21 cellular contexts compared by ENCODE assay signal in genomic region chr12:132690112-132690511, GRCh38. TPM values are rescaled to one million over a fixed set of nuclear protein-coding genes. Genes with fewer than 3 reads are reported as not detected.
A peak's percentile ranks its signal among the peaks of the same experiment; 100 is the strongest.
DNase-seq lines count a peak whose midpoint lies in the region; ATAC-seq, FAIRE-seq and TF ChIP-seq lines count a peak whose summit lies in the region.
"Had no signal": no experiment of that assay in that cellular context is flagged by ENCODE, and none has a peak within 500 bp of the region (broad histone marks: within the 10 kb centered on the region; RNA-seq: fewer than 3 reads in every experiment).

No MANE protein-coding gene starts in this region.

- H3K79me2 ChIP-seq in GM12878 (ENCODE audit: control insufficient read depth, insufficient read depth, low read length), result peaks cover 32% of the 10 kb centered on the region

- CTCF ChIA-PET in Caco-2 (lab: Charles Lee), result interaction anchor here (0.7 kb wide), 1 partner anchor 40 kb away, joined by 3 read pairs; no protein-coding TSS in a partner anchor
- CTCF ChIA-PET in GM12878 (lab: Yijun Ruan, JAX), result no interaction called here

- H3K4me3 ChIP-seq in BLaER1 (no peak overlapping the region), Caco-2 (ENCODE audit: low read depth, low read length) (no peak overlapping the region), GM12878 (no peak overlapping the region), endodermal cell (ENCODE audit: low read length) (no peak overlapping the region)
- H3K4me3 ChIP-seq: sigmoid colon had no signal

- H3K36me3 Mint-ChIP-seq in Caco-2 (ENCODE audit: insufficient read depth, unreplicated experiment), result peaks cover 44% of the 10 kb centered on the region
- no peaks in the 10 kb centered on the region for H3K36me3 Mint-ChIP-seq in natural killer cell
- H3K36me3 Mint-ChIP-seq in endodermal cell (ENCODE audit: low read depth), result peaks cover 25% of the 10 kb centered on the region

- H3K27ac Mint-ChIP-seq in Caco-2 (ENCODE audit: unreplicated experiment) (no peak overlapping the region), natural killer cell (no peak overlapping the region), endodermal cell (no peak overlapping the region)

- no peak for TF ChIP-seq EP300 in GM12878 (IDR thresholded peaks at IDR 0.05; ENCODE audit: borderline replicate concordance in 1 of 2, control insufficient read depth in 1 of 2, low read depth in 2 of 2, low read length in 2 of 2)

- RAD21 ChIA-PET in GM12878 (lab: Charles Lee; ENCODE audit: unreplicated experiment), result no interaction called here

- H3K9ac ChIP-seq in BLaER1, result peak overlapping the region; percentile 42; the same call in 1 of the 2 replicates
- H3K9ac ChIP-seq in GM12878 (ENCODE audit: control insufficient read depth, insufficient read depth, low read length), result no peak overlapping the region
- H3K9ac ChIP-seq in endodermal cell (ENCODE audit: extremely low read depth, low read length, poor library complexity, severe bottlenecking), result no peak overlapping the region

- H3K4me1 ChIP-seq in BLaER1, result peaks cover 25% of the 10 kb centered on the region
- H3K4me1 ChIP-seq in Caco-2, result peaks cover 6% of the 10 kb centered on the region
- H3K4me1 ChIP-seq in GM12878 (ENCODE audit: control insufficient read depth, insufficient read depth, low read length), result peaks cover 5% of the 10 kb centered on the region
- peaks cover 2% of the 10 kb centered on the region for H3K4me1 ChIP-seq in endodermal cell (ENCODE audit: control insufficient read depth, insufficient read depth, low read length)

- TF ChIP-seq POLR2A in GM12878 (IDR thresholded peaks at IDR 0.05; ENCODE audit: low read depth, low read length), result no peak

- H3K4me3 Mint-ChIP-seq in Caco-2 (ENCODE audit: unreplicated experiment) (peak overlapping the region; percentile 63), natural killer cell (peak overlapping the region; percentile 15), endodermal cell (no peak overlapping the region)

- H3K27me3 ChIP-seq in BLaER1, result no peaks in the 10 kb centered on the region
- no peaks in the 10 kb centered on the region for H3K27me3 ChIP-seq in Caco-2 (replicated peaks; ENCODE audit: control insufficient read depth, insufficient read depth, low read length)
- no peaks in the 10 kb centered on the region for H3K27me3 ChIP-seq in GM12878 (replicated peaks in 1 of 2; ENCODE audit: control insufficient read depth in 2 of 2, insufficient read depth in 2 of 2, low read length in 1 of 2)
- H3K27me3 ChIP-seq in endodermal cell (ENCODE audit: control insufficient read depth, insufficient read depth, low read length, poor library complexity, severe bottlenecking), result no peaks in the 10 kb centered on the region
- H3K27me3 ChIP-seq: sigmoid colon had no signal

- H3K4me2 ChIP-seq in BLaER1 (0 out of 2 replicates have a peak overlapping the region, but pooled peaks have one; percentile 44), GM12878 (ENCODE audit: control insufficient read depth, insufficient read depth) (no peak overlapping the region)

- DNase-seq in Caco-2 (no peak), GM12878 (ENCODE audit: low read depth, low spot score) (no peak), natural killer cell (no peak), endodermal cell (no peak), NCI-H146 treated with DMSO at 0.1 percent for 48 hours (lab: John Stamatoyannopoulos, UW; ENCODE audit: unreplicated experiment) (no peak)
- DNase-seq: AML-193; effector memory CD8-positive, alpha-beta T cell; GF-D8; IMR-90; kidney glomerular epithelial cell; mesenchymal stem cell; NCI-H2081 treated with DMSO at 0.1 percent for 48 hours; NCI-H510A treated with DMSO at 0.1 percent for 48 hours; occipital lobe; SIG-M5; sigmoid colon; stimulated activated CD4-positive, alpha-beta T cell treated with anti-CD3 and anti-CD28 coated beads, Interleukin-1b, Interleukin-23, amount 100 ng/mL, for 48 hours; T1000 had no signal

- no peak overlapping the region for H2AFZ ChIP-seq in GM12878 (ENCODE audit: control insufficient read depth, low read depth, low read length)

- H3K36me3 ChIP-seq in BLaER1 (peaks cover 40% of the 10 kb centered on the region), Caco-2 (ENCODE audit: control insufficient read depth, insufficient read depth, low read length) (no peaks in the 10 kb centered on the region; the same call in 1 of the 2 replicates), GM12878 (ENCODE audit: control insufficient read depth in 2 of 2, insufficient read depth in 2 of 2, low read length in 1 of 2) (peaks cover 0 to 3% of the 10 kb centered on the region in 2 experiments; a peak in 3 of 4 replicates), endodermal cell (ENCODE audit: control insufficient read depth, insufficient read depth, low read length) (peaks cover 26% of the 10 kb centered on the region)

- SMC1A ChIA-PET in GM12878 (lab: Charles Lee; ENCODE audit: uncharacterized antibody, unreplicated experiment), result no interaction called here

- peaks cover 6% of the 10 kb centered on the region for H3K4me1 Mint-ChIP-seq in Caco-2 (ENCODE audit: low read depth, unreplicated experiment)
- peaks cover 0 to 11% of the 10 kb centered on the region in 2 donors for H3K4me1 Mint-ChIP-seq in natural killer cell
- peaks cover 16% of the 10 kb centered on the region for H3K4me1 Mint-ChIP-seq in endodermal cell

- POLR2A ChIA-PET in Caco-2 (lab: Charles Lee), result no interaction called here
- POLR2A ChIA-PET in GM12878 (lab: Charles Lee), result no interaction called here

- no TSS peak for BruUV-seq in Caco-2 (replicated peaks; lab: Mats Ljungman, UMichigan)
- BruUV-seq in GM12878 (replicated peaks; lab: Mats Ljungman, UMichigan), result no TSS peak

- no peak for TF ChIP-seq RAD21 in GM12878 (IDR thresholded peaks at IDR 0.05; ENCODE audit: insufficient read depth, low read depth, low read length)

- WGBS in GM12878 (ENCODE audit: insufficient coverage, insufficient replicate concordance, low lambda C conversion rate, missing lambda C conversion rate), result over 99% methylated on average over 9 of the region's 9 CpGs
- 88 to 92% methylated on average over 7 to 9 of the region's 9 CpGs for WGBS in endodermal cell (ENCODE audit: insufficient coverage in 1 of 2, insufficient read length in 1 of 2), 2 experiments

- H4K20me1 ChIP-seq in BLaER1 (peaks cover 23% of the 10 kb centered on the region), GM12878 (ENCODE audit: control insufficient read depth, insufficient read depth) (no peaks in the 10 kb centered on the region)

- TF ChIP-seq CTCF in Caco-2 (IDR thresholded peaks at IDR 0.05; ENCODE audit: insufficient read depth in 1 of 2, low read depth in 1 of 2, low read length in 1 of 2, severe bottlenecking in 1 of 2, unreplicated experiment in 1 of 2), result no peak
- TF ChIP-seq CTCF in GM12878 (IDR thresholded peaks at IDR 0.05 in 2 of 3, conservative IDR thresholded peaks at IDR 0.05 in 1 of 3; ENCODE audit: control insufficient read depth in 2 of 3, extremely low read depth in 1 of 3, insufficient read depth in 1 of 3, low read depth in 3 of 3, low read length in 3 of 3), result no peak
- TF ChIP-seq CTCF in natural killer cell (IDR thresholded peaks at IDR 0.05), result no peak
- no peak for TF ChIP-seq CTCF in endodermal cell (conservative IDR thresholded peaks at IDR 0.05)

- H3K27me3 Mint-ChIP-seq in Caco-2 (ENCODE audit: insufficient read depth, unreplicated experiment) (no peaks in the 10 kb centered on the region), natural killer cell (ENCODE audit: low read depth in 2 of 2) (no peaks in the 10 kb centered on the region), endodermal cell (ENCODE audit: insufficient read depth) (peaks cover 9% of the 10 kb centered on the region)
- H3K27me3 Mint-ChIP-seq: effector memory CD8-positive, alpha-beta T cell had no signal

- in situ Hi-C loops in GM12878 (cut with MboI), result no loop called here

- intact Hi-C loops in Caco-2 (cut with micrococcal nuclease; ENCODE audit: unreplicated experiment) (no loop called here), GM12878 (cut with micrococcal nuclease; ENCODE audit: unreplicated experiment) (no loop called here), natural killer cell (cut with micrococcal nuclease) (no loop called here)

- H3K27ac ChIP-seq in BLaER1 (no peak overlapping the region), GM12878 (ENCODE audit: control insufficient read depth, insufficient read depth) (no peak overlapping the region), endodermal cell (ENCODE audit: low read depth, low read length) (no peak overlapping the region)
- H3K27ac ChIP-seq: sigmoid colon had no signal

- H3K9me3 Mint-ChIP-seq in Caco-2 (ENCODE audit: unreplicated experiment) (no peaks in the 10 kb centered on the region), natural killer cell (no peaks in the 10 kb centered on the region), endodermal cell (no peaks in the 10 kb centered on the region)
- H3K9me3 Mint-ChIP-seq: effector memory CD8-positive, alpha-beta T cell had no signal

- ATAC-seq in GM12878 (no peak), natural killer cell (no peak), GM18502 (IDR thresholded peaks at IDR 0.05; ENCODE audit: poor library complexity, unreplicated experiment) (no peak)
- ATAC-seq: effector memory CD8-positive, alpha-beta T cell had no signal

- FAIRE-seq in GM12878 (lab: Jason Lieb, UNC), result no peak
- FAIRE-seq: H1 had no signal

- H3K9me3 ChIP-seq in BLaER1 (peaks cover 5% of the 10 kb centered on the region; the same call in 1 of the 2 replicates), Caco-2 (no peaks in the 10 kb centered on the region), GM12878 (replicated peaks; ENCODE audit: control insufficient read depth, insufficient read depth, low read length) (peaks cover 5% of the 10 kb centered on the region; the same call in 2 of the 3 replicates), endodermal cell (ENCODE audit: control insufficient read depth, low read length) (no peaks in the 10 kb centered on the region)
- H3K9me3 ChIP-seq: sigmoid colon had no signal

RNA-seq across cellular contexts. Expression of gene PXMP2, which starts 2.7 kb away (rescaled TPM):
- 29.8 and 39.9 TPM in 2 replicates for total RNA-seq in Caco-2 (2022)
- total RNA-seq in GM12878 (2013; cell fraction: nucleolus; rRNA removed), result 4.5 and 6.7 TPM in 2 replicates
- total RNA-seq in GM12878 (2014; rRNA removed), result 61.5 and 65.0 TPM in 2 replicates
- total RNA-seq in GM12878 (2014; rRNA removed; fragmentation: Illumina TruSeq; extraction: Trizol), result 37.6 and 38.1 TPM in 2 replicates
- total RNA-seq in GM12878 (2021), result 40.9 and 41.5 TPM in 2 replicates
- polyA plus RNA-seq in GM12878 (2011; ENCODE audit: low read depth), result 9.8 TPM
- polyA plus RNA-seq in GM12878 (2011; rRNA removed), result 31.6 and 36.4 TPM in 2 replicates
- polyA plus RNA-seq in GM12878 (2011; cell fraction: cytosol; rRNA removed), result 46.6 and 57.4 TPM in 2 replicates
- 25.1 and 30.4 TPM in 2 replicates for polyA plus RNA-seq in GM12878 (2011; cell fraction: nucleus; rRNA removed)
- polyA plus RNA-seq in GM12878 (2012), result 29.3 and 31.8 TPM in 2 replicates
- polyA plus RNA-seq in GM12878 (2014; fragmentation: Illumina TruSeq; extraction: Trizol), result 18.4 and 42.6 TPM in 2 replicates
- 10 to 100 TPM in 1 of 2 experiments, 1 to 10 TPM in 1; 4.0 to 10.3 TPM for polyA plus RNA-seq in GM12878 (2014; fragmentation: Nextera tagmentation; extraction: Ambion mirVana)
- 68.5 and 73.6 TPM in 2 replicates for polyA plus RNA-seq in GM12878 (2014; rRNA removed)
- 10 to 100 TPM; 66.7 to 97.8 TPM for polyA plus RNA-seq in GM12878 (2016; fragmentation: Nextera tagmentation; extraction: Ambion mirVana)
- polyA minus RNA-seq in GM12878 (2011; rRNA and poly(A)+ RNA removed), result 11.2 and 15.8 TPM in 2 replicates
- 9.6 and 11.4 TPM in 2 replicates for polyA minus RNA-seq in GM12878 (2011; cell fraction: cytosol; rRNA and poly(A)+ RNA removed)
- 4.0 and 8.3 TPM in 2 replicates for polyA minus RNA-seq in GM12878 (2011; cell fraction: nucleus; rRNA and poly(A)+ RNA removed)
- 1 to 10 TPM; 3.6 to 6.2 (median 5.1) TPM for total RNA-seq in natural killer cell
- 10 to 100 TPM; 26.7 to 27.0 TPM for total RNA-seq in endodermal cell
- polyA plus RNA-seq in endodermal cell (2013, experiment 1 of 2), result 19.2 TPM
- polyA plus RNA-seq in endodermal cell (2013, experiment 2 of 2), result 22.2 TPM

RNA-seq across cellular contexts. Expression of gene POLE, which starts 3.0 kb away (rescaled TPM):
- 167 and 170 TPM in 2 replicates for total RNA-seq in Caco-2 (2022)
- total RNA-seq in GM12878 (2013; cell fraction: nucleolus; rRNA removed), result 207 and 245 TPM in 2 replicates
- 56.1 and 69.6 TPM in 2 replicates for total RNA-seq in GM12878 (2014; rRNA removed)
- total RNA-seq in GM12878 (2014; rRNA removed; fragmentation: Illumina TruSeq; extraction: Trizol), result 24.8 and 26.7 TPM in 2 replicates
- total RNA-seq in GM12878 (2021), result 86.8 and 103 TPM in 2 replicates
- polyA plus RNA-seq in GM12878 (2011; ENCODE audit: low read depth), result 26.2 TPM
- polyA plus RNA-seq in GM12878 (2011; rRNA removed), result 21.4 and 43.6 TPM in 2 replicates
- 34.1 and 49.3 TPM in 2 replicates for polyA plus RNA-seq in GM12878 (2011; cell fraction: cytosol; rRNA removed)
- 389 and 485 TPM in 2 replicates for polyA plus RNA-seq in GM12878 (2011; cell fraction: nucleus; rRNA removed)
- 40.1 and 40.7 TPM in 2 replicates for polyA plus RNA-seq in GM12878 (2012)
- polyA plus RNA-seq in GM12878 (2014; fragmentation: Illumina TruSeq; extraction: Trizol), result 29.8 and 50.0 TPM in 2 replicates
- 1 to 10 TPM; 2.3 to 3.5 TPM for polyA plus RNA-seq in GM12878 (2014; fragmentation: Nextera tagmentation; extraction: Ambion mirVana)
- 84.2 and 91.5 TPM in 2 replicates for polyA plus RNA-seq in GM12878 (2014; rRNA removed)
- 10 to 100 TPM; 28.7 to 30.6 TPM for polyA plus RNA-seq in GM12878 (2016; fragmentation: Nextera tagmentation; extraction: Ambion mirVana)
- polyA minus RNA-seq in GM12878 (2011; rRNA and poly(A)+ RNA removed), result 94.9 and 113 TPM in 2 replicates
- 56.0 and 75.9 TPM in 2 replicates for polyA minus RNA-seq in GM12878 (2011; cell fraction: cytosol; rRNA and poly(A)+ RNA removed)
- polyA minus RNA-seq in GM12878 (2011; cell fraction: nucleus; rRNA and poly(A)+ RNA removed), result 192 and 321 TPM in 2 replicates
- total RNA-seq in natural killer cell, result 10 to 100 TPM; 58.7 to 66.0 (median 65.0) TPM
- total RNA-seq in endodermal cell, result 100 to 1,000 TPM; 165 to 212 TPM
- polyA plus RNA-seq in endodermal cell (2013, experiment 1 of 2), result 85.3 TPM
- 81.7 TPM for polyA plus RNA-seq in endodermal cell (2013, experiment 2 of 2)

RNA-seq across cellular contexts. Expression of gene PGAM5, which starts 20.5 kb away (rescaled TPM):
- total RNA-seq in Caco-2 (2022) (78.1 and 87.8 TPM in 2 replicates), GM12878 (2014; rRNA removed) (71.2 and 81.8 TPM in 2 replicates), GM12878 (2014; rRNA removed; fragmentation: Illumina TruSeq; extraction: Trizol) (47.6 and 55.7 TPM in 2 replicates), GM12878 (2021) (79.7 and 90.9 TPM in 2 replicates), natural killer cell (10 to 100 TPM; 19.7 to 30.2 (median 21.9) TPM), endodermal cell (10 to 100 TPM; 60.2 to 64.3 TPM)
- total RNA-seq in GM12878 (2013; cell fraction: nucleolus; rRNA removed), result 11.7 and 13.8 TPM in 2 replicates
- 13.7 TPM for polyA plus RNA-seq in GM12878 (2011; ENCODE audit: low read depth)
- polyA plus RNA-seq in GM12878 (2011; rRNA removed) (16.2 and 27.7 TPM in 2 replicates), GM12878 (2014; fragmentation: Illumina TruSeq; extraction: Trizol) (16.5 and 44.3 TPM in 2 replicates), GM12878 (2014; fragmentation: Nextera tagmentation; extraction: Ambion mirVana) (10 to 100 TPM in 1 of 2 experiments, 1 to 10 TPM in 1; 9.6 to 16.4 TPM), GM12878 (2014; rRNA removed) (66.9 and 68.4 TPM in 2 replicates), GM12878 (2016; fragmentation: Nextera tagmentation; extraction: Ambion mirVana) (10 to 100 TPM in 1 of 2 experiments, 1 to 10 TPM in 1; 8.2 to 46.3 TPM)
- polyA plus RNA-seq in GM12878 (2011; cell fraction: cytosol; rRNA removed), result 37.0 and 60.9 TPM in 2 replicates
- polyA plus RNA-seq in GM12878 (2011; cell fraction: nucleus; rRNA removed), result 21.7 and 34.5 TPM in 2 replicates
- polyA plus RNA-seq in GM12878 (2012), result 23.3 and 33.4 TPM in 2 replicates
- polyA minus RNA-seq in GM12878 (2011; rRNA and poly(A)+ RNA removed), result 44.8 and 87.5 TPM in 2 replicates
- 35.5 and 42.9 TPM in 2 replicates for polyA minus RNA-seq in GM12878 (2011; cell fraction: cytosol; rRNA and poly(A)+ RNA removed)
- polyA minus RNA-seq in GM12878 (2011; cell fraction: nucleus; rRNA and poly(A)+ RNA removed), result 12.3 and 23.3 TPM in 2 replicates
- polyA plus RNA-seq in endodermal cell (2013, experiment 1 of 2), result 34.9 TPM
- 37.3 TPM for polyA plus RNA-seq in endodermal cell (2013, experiment 2 of 2)
